Comparison of ENCODE assay signal across 9 cellular contexts in genomic region chr7:25868509-25868908, GRCh38.
"Had no signal": no experiment of that assay in that cellular context is flagged by ENCODE, and none has a peak within 500 bp of the region (broad histone marks: within the 10 kb centered on the region; RNA-seq: fewer than 3 reads in every experiment).

No MANE protein-coding gene starts in this region.

- H3K4me2 ChIP-seq: GM23338 had no signal

- H3K27ac ChIP-seq: GM23248 had no signal

- H3K9me3 ChIP-seq: HAP-1 had no signal

- H3K9ac ChIP-seq: GM23248 had no signal

- FAIRE-seq: H1 had no signal

- H3K4me3 Mint-ChIP-seq: GM23338, H9, HFFc6 had no signal

- H3K9me3 Mint-ChIP-seq: GM23338, H9, HFFc6 had no signal

- H2AFZ ChIP-seq: GM23248, GM23338 had no signal

- ATAC-seq: GM23338 had no signal

- H3K36me3 ChIP-seq: HAP-1 had no signal

- H3K27ac Mint-ChIP-seq: GM23338, HFFc6 had no signal

- H3K4me3 ChIP-seq: GM23248, GM23338, HAP-1 had no signal

- DNase-seq: GM23248, GOT3, H7, H9, HCEC 1CT, HFFc6 had no signal
